ENCODE assay signal across 1 cellular context in the genomic region with DNA sequence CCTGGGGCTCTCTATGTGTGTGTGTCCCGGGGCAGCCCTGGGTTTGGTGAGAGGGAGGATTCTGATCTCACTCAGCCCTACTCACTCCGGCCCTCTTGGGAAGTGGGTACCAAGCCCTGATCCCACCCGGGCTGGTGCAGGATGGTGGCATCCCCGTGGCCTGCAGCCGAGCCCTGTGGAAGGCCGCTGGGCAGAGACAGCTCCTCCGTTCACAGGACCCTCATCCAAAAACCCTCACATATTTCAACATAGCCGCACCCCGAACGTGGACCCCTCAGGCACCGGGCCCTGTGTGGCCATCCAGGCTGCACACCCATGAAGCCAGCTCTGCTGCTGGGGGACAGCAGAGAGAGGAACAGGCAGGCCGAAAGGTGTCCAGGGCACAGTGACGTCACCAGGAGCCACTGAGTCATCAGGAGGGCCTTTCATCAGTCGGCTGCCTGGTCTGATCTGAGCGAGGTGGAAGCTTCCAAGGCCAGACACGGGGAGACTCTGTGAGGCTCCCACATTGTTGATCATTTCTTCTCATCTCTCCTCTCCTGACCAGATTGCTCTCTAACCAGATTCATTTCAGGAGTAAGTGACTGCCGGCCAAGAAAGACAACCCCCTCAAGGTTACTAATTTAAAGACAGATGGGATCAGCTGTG.
A peak's percentile ranks its signal among the peaks of the same experiment; 100 is the strongest.
TF ChIP-seq lines count a peak whose summit lies in the region.

No MANE protein-coding gene starts in this region.

TF ChIP-seq in HepG2, 621 proteins besides CTCF, POLR2A, EP300 and RAD21 (continued from another document and continues in another):
- TF ChIP-seq, protein P1, sequence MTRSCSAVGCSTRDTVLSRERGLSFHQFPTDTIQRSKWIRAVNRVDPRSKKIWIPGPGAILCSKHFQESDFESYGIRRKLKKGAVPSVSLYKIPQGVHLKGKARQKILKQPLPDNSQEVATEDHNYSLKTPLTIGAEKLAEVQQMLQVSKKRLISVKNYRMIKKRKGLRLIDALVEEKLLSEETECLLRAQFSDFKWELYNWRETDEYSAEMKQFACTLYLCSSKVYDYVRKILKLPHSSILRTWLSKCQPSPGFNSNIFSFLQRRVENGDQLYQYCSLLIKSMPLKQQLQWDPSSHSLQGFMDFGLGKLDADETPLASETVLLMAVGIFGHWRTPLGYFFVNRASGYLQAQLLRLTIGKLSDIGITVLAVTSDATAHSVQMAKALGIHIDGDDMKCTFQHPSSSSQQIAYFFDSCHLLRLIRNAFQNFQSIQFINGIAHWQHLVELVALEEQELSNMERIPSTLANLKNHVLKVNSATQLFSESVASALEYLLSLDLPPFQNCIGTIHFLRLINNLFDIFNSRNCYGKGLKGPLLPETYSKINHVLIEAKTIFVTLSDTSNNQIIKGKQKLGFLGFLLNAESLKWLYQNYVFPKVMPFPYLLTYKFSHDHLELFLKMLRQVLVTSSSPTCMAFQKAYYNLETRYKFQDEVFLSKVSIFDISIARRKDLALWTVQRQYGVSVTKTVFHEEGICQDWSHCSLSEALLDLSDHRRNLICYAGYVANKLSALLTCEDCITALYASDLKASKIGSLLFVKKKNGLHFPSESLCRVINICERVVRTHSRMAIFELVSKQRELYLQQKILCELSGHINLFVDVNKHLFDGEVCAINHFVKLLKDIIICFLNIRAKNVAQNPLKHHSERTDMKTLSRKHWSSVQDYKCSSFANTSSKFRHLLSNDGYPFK (CRISPR knock-in tag; IDR thresholded peaks at IDR 0.05; ENCODE audit: borderline replicate concordance) = no peak; the same call in 1 of the 2 replicates
- TF ChIP-seq FLYWCH1 (CRISPR knock-in tag; IDR thresholded peaks at IDR 0.05) = no peak
- TF ChIP-seq, protein P2, sequence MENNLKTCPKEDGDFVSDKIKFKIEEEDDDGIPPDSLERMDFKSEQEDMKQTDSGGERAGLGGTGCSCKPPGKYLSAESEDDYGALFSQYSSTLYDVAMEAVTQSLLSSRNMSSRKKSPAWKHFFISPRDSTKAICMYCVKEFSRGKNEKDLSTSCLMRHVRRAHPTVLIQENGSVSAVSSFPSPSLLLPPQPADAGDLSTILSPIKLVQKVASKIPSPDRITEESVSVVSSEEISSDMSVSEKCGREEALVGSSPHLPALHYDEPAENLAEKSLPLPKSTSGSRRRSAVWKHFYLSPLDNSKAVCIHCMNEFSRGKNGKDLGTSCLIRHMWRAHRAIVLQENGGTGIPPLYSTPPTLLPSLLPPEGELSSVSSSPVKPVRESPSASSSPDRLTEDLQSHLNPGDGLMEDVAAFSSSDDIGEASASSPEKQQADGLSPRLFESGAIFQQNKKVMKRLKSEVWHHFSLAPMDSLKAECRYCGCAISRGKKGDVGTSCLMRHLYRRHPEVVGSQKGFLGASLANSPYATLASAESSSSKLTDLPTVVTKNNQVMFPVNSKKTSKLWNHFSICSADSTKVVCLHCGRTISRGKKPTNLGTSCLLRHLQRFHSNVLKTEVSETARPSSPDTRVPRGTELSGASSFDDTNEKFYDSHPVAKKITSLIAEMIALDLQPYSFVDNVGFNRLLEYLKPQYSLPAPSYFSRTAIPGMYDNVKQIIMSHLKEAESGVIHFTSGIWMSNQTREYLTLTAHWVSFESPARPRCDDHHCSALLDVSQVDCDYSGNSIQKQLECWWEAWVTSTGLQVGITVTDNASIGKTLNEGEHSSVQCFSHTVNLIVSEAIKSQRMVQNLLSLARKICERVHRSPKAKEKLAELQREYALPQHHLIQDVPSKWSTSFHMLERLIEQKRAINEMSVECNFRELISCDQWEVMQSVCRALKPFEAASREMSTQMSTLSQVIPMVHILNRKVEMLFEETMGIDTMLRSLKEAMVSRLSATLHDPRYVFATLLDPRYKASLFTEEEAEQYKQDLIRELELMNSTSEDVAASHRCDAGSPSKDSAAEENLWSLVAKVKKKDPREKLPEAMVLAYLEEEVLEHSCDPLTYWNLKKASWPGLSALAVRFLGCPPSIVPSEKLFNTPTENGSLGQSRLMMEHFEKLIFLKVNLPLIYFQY (CRISPR knock-in tag; IDR thresholded peaks at IDR 0.05; ENCODE audit: borderline replicate concordance) = no peak
- 0 out of 2 replicates have a peak, but pooled peaks have one; percentile 23 for TF ChIP-seq RARA (CRISPR knock-in tag; IDR thresholded peaks at IDR 0.05)
- no peak for TF ChIP-seq EED (CRISPR knock-in tag; IDR thresholded peaks at IDR 0.05)
- no peak for TF ChIP-seq RXRB (CRISPR knock-in tag; IDR thresholded peaks at IDR 0.05; ENCODE audit: borderline replicate concordance)
- no peak for TF ChIP-seq THYN1 (CRISPR knock-in tag; IDR thresholded peaks at IDR 0.05; ENCODE audit: borderline replicate concordance, low read depth)
- TF ChIP-seq TEAD3 (CRISPR knock-in tag; optimal IDR thresholded peaks at IDR 0.05; ENCODE audit: borderline replicate concordance) = peak; percentile 20
- TF ChIP-seq ZNF766 (CRISPR knock-in tag; IDR thresholded peaks at IDR 0.05; ENCODE audit: borderline replicate concordance) = no peak
- peak; percentile 50; the same call in 1 of the 2 replicates for TF ChIP-seq TCF7 (IDR thresholded peaks at IDR 0.05; ENCODE audit: low read depth)
- TF ChIP-seq, protein P3, sequence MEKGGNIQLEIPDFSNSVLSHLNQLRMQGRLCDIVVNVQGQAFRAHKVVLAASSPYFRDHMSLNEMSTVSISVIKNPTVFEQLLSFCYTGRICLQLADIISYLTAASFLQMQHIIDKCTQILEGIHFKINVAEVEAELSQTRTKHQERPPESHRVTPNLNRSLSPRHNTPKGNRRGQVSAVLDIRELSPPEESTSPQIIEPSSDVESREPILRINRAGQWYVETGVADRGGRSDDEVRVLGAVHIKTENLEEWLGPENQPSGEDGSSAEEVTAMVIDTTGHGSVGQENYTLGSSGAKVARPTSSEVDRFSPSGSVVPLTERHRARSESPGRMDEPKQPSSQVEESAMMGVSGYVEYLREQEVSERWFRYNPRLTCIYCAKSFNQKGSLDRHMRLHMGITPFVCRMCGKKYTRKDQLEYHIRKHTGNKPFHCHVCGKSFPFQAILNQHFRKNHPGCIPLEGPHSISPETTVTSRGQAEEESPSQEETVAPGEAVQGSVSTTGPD (CRISPR knock-in tag; IDR thresholded peaks at IDR 0.05) = no peak
- TF ChIP-seq, protein P4, sequence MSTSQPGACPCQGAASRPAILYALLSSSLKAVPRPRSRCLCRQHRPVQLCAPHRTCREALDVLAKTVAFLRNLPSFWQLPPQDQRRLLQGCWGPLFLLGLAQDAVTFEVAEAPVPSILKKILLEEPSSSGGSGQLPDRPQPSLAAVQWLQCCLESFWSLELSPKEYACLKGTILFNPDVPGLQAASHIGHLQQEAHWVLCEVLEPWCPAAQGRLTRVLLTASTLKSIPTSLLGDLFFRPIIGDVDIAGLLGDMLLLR (CRISPR knock-in tag; IDR thresholded peaks at IDR 0.05) = no peak
- TF ChIP-seq, protein P5, sequence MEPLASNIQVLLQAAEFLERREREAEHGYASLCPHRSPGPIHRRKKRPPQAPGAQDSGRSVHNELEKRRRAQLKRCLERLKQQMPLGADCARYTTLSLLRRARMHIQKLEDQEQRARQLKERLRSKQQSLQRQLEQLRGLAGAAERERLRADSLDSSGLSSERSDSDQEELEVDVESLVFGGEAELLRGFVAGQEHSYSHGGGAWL (CRISPR knock-in tag; IDR thresholded peaks at IDR 0.05) = no peak
- TF ChIP-seq, protein P6, sequence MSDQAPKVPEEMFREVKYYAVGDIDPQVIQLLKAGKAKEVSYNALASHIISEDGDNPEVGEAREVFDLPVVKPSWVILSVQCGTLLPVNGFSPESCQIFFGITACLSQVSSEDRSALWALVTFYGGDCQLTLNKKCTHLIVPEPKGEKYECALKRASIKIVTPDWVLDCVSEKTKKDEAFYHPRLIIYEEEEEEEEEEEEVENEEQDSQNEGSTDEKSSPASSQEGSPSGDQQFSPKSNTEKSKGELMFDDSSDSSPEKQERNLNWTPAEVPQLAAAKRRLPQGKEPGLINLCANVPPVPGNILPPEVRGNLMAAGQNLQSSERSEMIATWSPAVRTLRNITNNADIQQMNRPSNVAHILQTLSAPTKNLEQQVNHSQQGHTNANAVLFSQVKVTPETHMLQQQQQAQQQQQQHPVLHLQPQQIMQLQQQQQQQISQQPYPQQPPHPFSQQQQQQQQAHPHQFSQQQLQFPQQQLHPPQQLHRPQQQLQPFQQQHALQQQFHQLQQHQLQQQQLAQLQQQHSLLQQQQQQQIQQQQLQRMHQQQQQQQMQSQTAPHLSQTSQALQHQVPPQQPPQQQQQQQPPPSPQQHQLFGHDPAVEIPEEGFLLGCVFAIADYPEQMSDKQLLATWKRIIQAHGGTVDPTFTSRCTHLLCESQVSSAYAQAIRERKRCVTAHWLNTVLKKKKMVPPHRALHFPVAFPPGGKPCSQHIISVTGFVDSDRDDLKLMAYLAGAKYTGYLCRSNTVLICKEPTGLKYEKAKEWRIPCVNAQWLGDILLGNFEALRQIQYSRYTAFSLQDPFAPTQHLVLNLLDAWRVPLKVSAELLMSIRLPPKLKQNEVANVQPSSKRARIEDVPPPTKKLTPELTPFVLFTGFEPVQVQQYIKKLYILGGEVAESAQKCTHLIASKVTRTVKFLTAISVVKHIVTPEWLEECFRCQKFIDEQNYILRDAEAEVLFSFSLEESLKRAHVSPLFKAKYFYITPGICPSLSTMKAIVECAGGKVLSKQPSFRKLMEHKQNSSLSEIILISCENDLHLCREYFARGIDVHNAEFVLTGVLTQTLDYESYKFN (CRISPR knock-in tag; conservative IDR thresholded peaks at IDR 0.05) = no peak
- TF ChIP-seq ERF (CRISPR knock-in tag; IDR thresholded peaks at IDR 0.05) = peak; percentile 30; the same call in 1 of the 2 replicates
- TF ChIP-seq NFIB (CRISPR knock-in tag; IDR thresholded peaks at IDR 0.05; ENCODE audit: borderline replicate concordance) = no peak
- peak; percentile 76 for TF ChIP-seq CREM (IDR thresholded peaks at IDR 0.05)
- TF ChIP-seq CREM (CRISPR knock-in tag; IDR thresholded peaks at IDR 0.05) = no peak
- no peak for TF ChIP-seq MIER3 (CRISPR knock-in tag; IDR thresholded peaks at IDR 0.05; ENCODE audit: borderline replicate concordance)
- TF ChIP-seq GFI1 (CRISPR knock-in tag; IDR thresholded peaks at IDR 0.05; ENCODE audit: borderline replicate concordance) = no peak
- no peak for TF ChIP-seq NCOA1 (CRISPR knock-in tag; IDR thresholded peaks at IDR 0.05)
- no peak for TF ChIP-seq ZNF260 (CRISPR knock-in tag; IDR thresholded peaks at IDR 0.05; ENCODE audit: borderline replicate concordance, low read depth)
- no peak for TF ChIP-seq ZNF382 (CRISPR knock-in tag; IDR thresholded peaks at IDR 0.05; ENCODE audit: borderline replicate concordance)
- TF ChIP-seq SNAPC2 (CRISPR knock-in tag; IDR thresholded peaks at IDR 0.05) = no peak
- 0 out of 2 replicates have a peak, but pooled peaks have one; percentile 4 for TF ChIP-seq SALL1 (CRISPR knock-in tag; IDR thresholded peaks at IDR 0.05)
- TF ChIP-seq, protein P7, sequence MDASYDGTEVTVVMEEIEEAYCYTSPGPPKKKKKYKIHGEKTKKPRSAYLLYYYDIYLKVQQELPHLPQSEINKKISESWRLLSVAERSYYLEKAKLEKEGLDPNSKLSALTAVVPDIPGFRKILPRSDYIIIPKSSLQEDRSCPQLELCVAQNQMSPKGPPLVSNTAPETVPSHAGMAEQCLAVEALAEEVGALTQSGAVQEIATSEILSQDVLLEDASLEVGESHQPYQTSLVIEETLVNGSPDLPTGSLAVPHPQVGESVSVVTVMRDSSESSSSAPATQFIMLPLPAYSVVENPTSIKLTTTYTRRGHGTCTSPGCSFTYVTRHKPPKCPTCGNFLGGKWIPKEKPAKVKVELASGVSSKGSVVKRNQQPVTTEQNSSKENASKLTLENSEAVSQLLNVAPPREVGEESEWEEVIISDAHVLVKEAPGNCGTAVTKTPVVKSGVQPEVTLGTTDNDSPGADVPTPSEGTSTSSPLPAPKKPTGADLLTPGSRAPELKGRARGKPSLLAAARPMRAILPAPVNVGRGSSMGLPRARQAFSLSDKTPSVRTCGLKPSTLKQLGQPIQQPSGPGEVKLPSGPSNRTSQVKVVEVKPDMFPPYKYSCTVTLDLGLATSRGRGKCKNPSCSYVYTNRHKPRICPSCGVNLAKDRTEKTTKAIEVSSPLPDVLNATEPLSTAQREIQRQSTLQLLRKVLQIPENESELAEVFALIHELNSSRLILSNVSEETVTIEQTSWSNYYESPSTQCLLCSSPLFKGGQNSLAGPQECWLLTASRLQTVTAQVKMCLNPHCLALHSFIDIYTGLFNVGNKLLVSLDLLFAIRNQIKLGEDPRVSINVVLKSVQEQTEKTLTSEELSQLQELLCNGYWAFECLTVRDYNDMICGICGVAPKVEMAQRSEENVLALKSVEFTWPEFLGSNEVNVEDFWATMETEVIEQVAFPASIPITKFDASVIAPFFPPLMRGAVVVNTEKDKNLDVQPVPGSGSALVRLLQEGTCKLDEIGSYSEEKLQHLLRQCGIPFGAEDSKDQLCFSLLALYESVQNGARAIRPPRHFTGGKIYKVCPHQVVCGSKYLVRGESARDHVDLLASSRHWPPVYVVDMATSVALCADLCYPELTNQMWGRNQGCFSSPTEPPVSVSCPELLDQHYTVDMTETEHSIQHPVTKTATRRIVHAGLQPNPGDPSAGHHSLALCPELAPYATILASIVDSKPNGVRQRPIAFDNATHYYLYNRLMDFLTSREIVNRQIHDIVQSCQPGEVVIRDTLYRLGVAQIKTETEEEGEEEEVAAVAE (CRISPR knock-in tag; IDR thresholded peaks at IDR 0.05; ENCODE audit: borderline replicate concordance) = no peak
- 0 out of 2 replicates have a peak, but pooled peaks have one; percentile 11 for TF ChIP-seq ZFX (CRISPR knock-in tag; IDR thresholded peaks at IDR 0.05; ENCODE audit: low read depth)
- TF ChIP-seq ZNF446 (CRISPR knock-in tag; IDR thresholded peaks at IDR 0.05) = no peak
- TF ChIP-seq, protein P8, sequence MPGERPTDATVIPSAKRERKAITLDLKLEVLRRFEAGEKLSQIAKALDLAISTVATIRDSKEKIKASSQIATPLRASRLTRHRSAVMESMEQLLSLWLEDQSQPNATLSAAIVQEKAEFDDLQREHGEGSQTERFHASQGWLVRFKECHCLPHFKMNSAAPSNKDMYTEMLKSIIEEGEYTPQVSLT (CRISPR knock-in tag; IDR thresholded peaks at IDR 0.05; ENCODE audit: borderline replicate concordance, low read depth) = no peak
- TF ChIP-seq, protein P9, sequence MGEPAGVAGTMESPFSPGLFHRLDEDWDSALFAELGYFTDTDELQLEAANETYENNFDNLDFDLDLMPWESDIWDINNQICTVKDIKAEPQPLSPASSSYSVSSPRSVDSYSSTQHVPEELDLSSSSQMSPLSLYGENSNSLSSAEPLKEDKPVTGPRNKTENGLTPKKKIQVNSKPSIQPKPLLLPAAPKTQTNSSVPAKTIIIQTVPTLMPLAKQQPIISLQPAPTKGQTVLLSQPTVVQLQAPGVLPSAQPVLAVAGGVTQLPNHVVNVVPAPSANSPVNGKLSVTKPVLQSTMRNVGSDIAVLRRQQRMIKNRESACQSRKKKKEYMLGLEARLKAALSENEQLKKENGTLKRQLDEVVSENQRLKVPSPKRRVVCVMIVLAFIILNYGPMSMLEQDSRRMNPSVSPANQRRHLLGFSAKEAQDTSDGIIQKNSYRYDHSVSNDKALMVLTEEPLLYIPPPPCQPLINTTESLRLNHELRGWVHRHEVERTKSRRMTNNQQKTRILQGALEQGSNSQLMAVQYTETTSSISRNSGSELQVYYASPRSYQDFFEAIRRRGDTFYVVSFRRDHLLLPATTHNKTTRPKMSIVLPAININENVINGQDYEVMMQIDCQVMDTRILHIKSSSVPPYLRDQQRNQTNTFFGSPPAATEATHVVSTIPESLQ (CRISPR knock-in tag; conservative IDR thresholded peaks at IDR 0.05) = no peak
- TF ChIP-seq ZNF644 (CRISPR knock-in tag; IDR thresholded peaks at IDR 0.05; ENCODE audit: low read depth) = no peak
- no peak for TF ChIP-seq KDM5B (CRISPR knock-in tag; IDR thresholded peaks at IDR 0.05; ENCODE audit: borderline replicate concordance)
- TF ChIP-seq, protein P10, sequence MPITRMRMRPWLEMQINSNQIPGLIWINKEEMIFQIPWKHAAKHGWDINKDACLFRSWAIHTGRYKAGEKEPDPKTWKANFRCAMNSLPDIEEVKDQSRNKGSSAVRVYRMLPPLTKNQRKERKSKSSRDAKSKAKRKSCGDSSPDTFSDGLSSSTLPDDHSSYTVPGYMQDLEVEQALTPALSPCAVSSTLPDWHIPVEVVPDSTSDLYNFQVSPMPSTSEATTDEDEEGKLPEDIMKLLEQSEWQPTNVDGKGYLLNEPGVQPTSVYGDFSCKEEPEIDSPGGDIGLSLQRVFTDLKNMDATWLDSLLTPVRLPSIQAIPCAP (CRISPR knock-in tag; IDR thresholded peaks at IDR 0.05; ENCODE audit: low read depth) = no peak
